8 cellular contexts compared by ENCODE assay signal in genomic region chr3:156674911-156675743, GRCh38.
DNase-seq lines count a peak whose midpoint lies in the region; ATAC-seq and TF ChIP-seq lines count a peak whose summit lies in the region.

No MANE protein-coding gene starts in this region.

- H3K27me3 Mint-ChIP-seq in central memory CD8-positive, alpha-beta T cell, result no peaks in the 10 kb centered on the region

- H3K36me3 Mint-ChIP-seq in central memory CD8-positive, alpha-beta T cell (ENCODE audit: insufficient read depth), result peaks cover 45% of the 10 kb centered on the region

- H3K4me1 Mint-ChIP-seq in central memory CD8-positive, alpha-beta T cell, result peaks cover 42% of the 10 kb centered on the region

- H3K4me3 Mint-ChIP-seq in central memory CD8-positive, alpha-beta T cell, result peak overlapping the region; percentile 88

- peak; percentile 36 for TF ChIP-seq CTCF in GM10248 (IDR thresholded peaks at IDR 0.05; ENCODE audit: control extremely low read depth, extremely low read depth, low read depth, missing control alignments)

- H3K9me3 Mint-ChIP-seq in central memory CD8-positive, alpha-beta T cell, result no peaks in the 10 kb centered on the region

- CTCF ChIA-PET in GM10248 (lab: Yijun Ruan, JAX), result interaction anchor here (0.7 to 14.1 kb wide), 32 partner anchors 10 to 496 kb away, joined by 3 to 212 read pairs (median 4); partner anchors contain the start of gene SSR3

- peak overlapping the region; percentile 91 for H3K27ac Mint-ChIP-seq in central memory CD8-positive, alpha-beta T cell (ENCODE audit: low read depth)

- ATAC-seq in central memory CD8-positive, alpha-beta T cell (replicated peaks; ENCODE audit: extremely low read depth, poor library complexity, severe bottlenecking), result peak; percentile 6
- no peak for ATAC-seq in GM21367 (IDR thresholded peaks at IDR 0.05; ENCODE audit: unreplicated experiment)

- POLR2A ChIA-PET in GM10248 (lab: Yijun Ruan, JAX), result interaction anchor here (0.8 to 2.5 kb wide), 7 partner anchors 11 to 802 kb away, joined by 3 to 11 read pairs (median 4); partner anchors contain the start of gene SSR3

- peak; percentile 28 for DNase-seq in GM10248 (ENCODE audit: extremely low spot score)
- DNase-seq in Kasumi-1 (lab: John Stamatoyannopoulos, UW), result peak; percentile 52
- peak; percentile 9 to 28 (median 22) for DNase-seq in activated CD4-positive, CD25-positive, alpha-beta regulatory T cell (lab: John Stamatoyannopoulos, UW)
- DNase-seq in central memory CD8-positive, alpha-beta T cell (ENCODE audit: low spot score in 2 of 2), result peak; percentile 20 to 34
- DNase-seq in kidney glomerular epithelial cell (lab: John Stamatoyannopoulos, UW), result peak; percentile 45
- peak; percentile 13 to 34 for DNase-seq in stimulated activated CD4-positive, alpha-beta T cell treated with anti-CD3 and anti-CD28 coated beads, Interleukin-15, amount 100 ng/mL, for 1 hour (ENCODE audit: low read depth in 1 of 2, low spot score in 1 of 2)
- no peak for DNase-seq in cerebellar nuclear complex (lab: John Stamatoyannopoulos, UW)

Comparison
In these comparisons a context has a peak if more than half of its experiments do, and no peak if none do; other contexts are left out.
1. DNase-seq: peak in GM10248 (single experiment), Kasumi-1 (2 of 2), activated CD4-positive, CD25-positive, alpha-beta regulatory T cell (4 of 4), central memory CD8-positive, alpha-beta T cell (2 of 2), kidney glomerular epithelial cell (single experiment) and stimulated activated CD4-positive, alpha-beta T cell treated with anti-CD3 and anti-CD28 coated beads, Interleukin-15, amount 100 ng/mL, for 1 hour (2 of 2); none in cerebellar nuclear complex (0 of 2).